In genomic region chr6:142796024-142796423, GRCh38 we compare ENCODE assay signal across 18 cellular contexts.
A peak's percentile ranks its signal among the peaks of the same experiment; 100 is the strongest.
DNase-seq lines count a peak whose midpoint lies in the region; ATAC-seq and TF ChIP-seq lines count a peak whose summit lies in the region.
"Had no signal": no experiment of that assay in that cellular context is flagged by ENCODE, and none has a peak within 500 bp of the region (broad histone marks: within the 10 kb centered on the region; RNA-seq: fewer than 3 reads in every experiment).

No MANE protein-coding gene starts in this region.

- H3K4me3 ChIP-seq in brain microvascular endothelial cell (ENCODE audit: low read depth, low read length) (no peak overlapping the region), neutrophil (ENCODE audit: low read depth in 1 of 2, low read length in 1 of 2) (no peak overlapping the region), testis (no peak overlapping the region)
- H3K4me3 ChIP-seq: SJSA1 had no signal

- H3K36me3 Mint-ChIP-seq in activated naive CD4-positive, alpha-beta T cell treated with anti-CD3 and anti-CD28 coated beads for 36 hours (ENCODE audit: low read depth) = peaks cover 16% of the 10 kb centered on the region
- H3K36me3 Mint-ChIP-seq in T-cell (peaks cover 28% of the 10 kb centered on the region), MCF 10A (ENCODE audit: insufficient read depth, unreplicated experiment) (peaks cover 4% of the 10 kb centered on the region)

- H3K36me3 ChIP-seq in brain microvascular endothelial cell (replicated peaks) (no peaks in the 10 kb centered on the region), neutrophil (no peaks in the 10 kb centered on the region), testis (ENCODE audit: low read depth, missing control alignments) (no peaks in the 10 kb centered on the region)
- H3K36me3 ChIP-seq: SJSA1 had no signal

- H3K4me1 ChIP-seq in neutrophil (ENCODE audit: control insufficient read depth in 1 of 2, insufficient read depth in 1 of 2, low read depth in 1 of 2, low read length in 1 of 2) = peaks cover 8 to 10% of the 10 kb centered on the region in 2 experiments
- H3K4me1 ChIP-seq in testis = no peaks in the 10 kb centered on the region
- H3K4me1 ChIP-seq: SJSA1 had no signal

- H3K4me1 Mint-ChIP-seq in activated naive CD4-positive, alpha-beta T cell treated with anti-CD3 and anti-CD28 coated beads for 36 hours (ENCODE audit: low read depth) = peaks cover 73% of the 10 kb centered on the region
- H3K4me1 Mint-ChIP-seq in T-cell (peaks cover 65 to 80% (median 80%) of the 10 kb centered on the region in 3 donors), MCF 10A (ENCODE audit: insufficient read depth, unreplicated experiment) (no peaks in the 10 kb centered on the region)

- CTCF ChIA-PET in activated naive CD4-positive, alpha-beta T cell treated with anti-CD3 and anti-CD28 coated beads for 36 hours (lab: Charles Lee) = no interaction called here
- CTCF ChIA-PET in T-cell (lab: Charles Lee) = interaction anchor here in 1 of 2 donors (0.6 to 0.8 kb wide), 2 partner anchors 21 to 182 kb away, joined by 3 read pairs; no protein-coding TSS in a partner anchor
- CTCF ChIA-PET in MCF 10A (lab: Yijun Ruan, JAX) = interaction anchor here (0.7 kb wide), 1 partner anchor 24 kb away, joined by 3 read pairs; no protein-coding TSS in a partner anchor

- peak in 3 of 4 experiments; percentile 34 to 66 (median 47) for ATAC-seq in T-cell (replicated peaks in 1 of 4)
- no peak for ATAC-seq in GM21786 (IDR thresholded peaks at IDR 0.05; ENCODE audit: unreplicated experiment)
- ATAC-seq: HCT116, Right ventricle myocardium inferior had no signal

- BruUV-seq in MCF 10A (replicated peaks; lab: Mats Ljungman, UMichigan) = no TSS peak

- no peak for TF ChIP-seq POLR2A in testis (IDR thresholded peaks at IDR 0.05)

- no peak overlapping the region for H3K4me3 Mint-ChIP-seq in activated naive CD4-positive, alpha-beta T cell treated with anti-CD3 and anti-CD28 coated beads for 36 hours
- no peak overlapping the region for H3K4me3 Mint-ChIP-seq in T-cell
- no peak overlapping the region for H3K4me3 Mint-ChIP-seq in MCF 10A (ENCODE audit: unreplicated experiment)
- H3K4me3 Mint-ChIP-seq: IgD-negative memory B cell had no signal

- POLR2A ChIA-PET in T-cell (lab: Charles Lee) (interaction anchor here in 1 of 2 donors (0.6 kb wide), 1 partner anchor 30 kb away, joined by 4 read pairs; no protein-coding TSS in a partner anchor), MCF 10A (lab: Yijun Ruan, JAX) (no interaction called here)

- H3K27ac ChIP-seq in brain microvascular endothelial cell = peak overlapping the region; percentile 26
- H3K27ac ChIP-seq in neutrophil = peak overlapping the region; percentile 42
- no peak overlapping the region for H3K27ac ChIP-seq in testis
- H3K27ac ChIP-seq: C4-2B, SJSA1 had no signal

- no peaks in the 10 kb centered on the region for H3K9me3 Mint-ChIP-seq in activated naive CD4-positive, alpha-beta T cell treated with anti-CD3 and anti-CD28 coated beads for 36 hours
- no peaks in the 10 kb centered on the region for H3K9me3 Mint-ChIP-seq in T-cell
- H3K9me3 Mint-ChIP-seq in MCF 10A (ENCODE audit: unreplicated experiment) = no peaks in the 10 kb centered on the region
- H3K9me3 Mint-ChIP-seq: IgD-negative memory B cell had no signal

- in situ Hi-C loops in brain microvascular endothelial cell (cut with HindIII; ENCODE audit: low pct_ligation_motif_present, low sequenced_read_pairs) = no loop called here

- WGBS in testis, 2 donors = 92 to 98% methylated on average over 4 of the region's 4 CpGs

- H3K9me3 ChIP-seq in neutrophil (no peaks in the 10 kb centered on the region), testis (no peaks in the 10 kb centered on the region)
- H3K9me3 ChIP-seq: SJSA1 had no signal

- intact Hi-C loops in activated naive CD4-positive, alpha-beta T cell treated with anti-CD3 and anti-CD28 coated beads for 36 hours (cut with micrococcal nuclease) = no loop called here
- intact Hi-C loops in testis (cut with DNase I; ENCODE audit: low total_unique reads) = no loop called here
- intact Hi-C loops in MCF 10A (cut with micrococcal nuclease) = no loop called here

- DNase-seq in activated naive CD4-positive, alpha-beta T cell treated with anti-CD3 and anti-CD28 coated beads for 36 hours = no peak
- no peak for DNase-seq in activated naive CD4-positive, alpha-beta T cell (lab: John Stamatoyannopoulos, UW)
- DNase-seq in T-cell (no peak), brain microvascular endothelial cell (no peak), testis (no peak), MCF 10A (ENCODE audit: unreplicated experiment) (no peak)
- DNase-seq: COR-L47, DMS 273 treated with DMSO at 0.1 percent for 48 hours, NCI-H2029 treated with DMSO at 0.1 percent for 48 hours, NCI-H226, NCI-H526 had no signal

- TF ChIP-seq CTCF in brain microvascular endothelial cell (IDR thresholded peaks at IDR 0.05; ENCODE audit: low read depth, low read length, missing control alignments) (no peak), neutrophil (IDR thresholded peaks at IDR 0.05) (no peak), testis (IDR thresholded peaks at IDR 0.05) (no peak), MCF 10A (IDR thresholded peaks at IDR 0.05; ENCODE audit: unreplicated experiment) (no peak)

- no peaks in the 10 kb centered on the region for H3K27me3 ChIP-seq in brain microvascular endothelial cell (replicated peaks)
- no peaks in the 10 kb centered on the region for H3K27me3 ChIP-seq in neutrophil
- H3K27me3 ChIP-seq in testis = no peaks in the 10 kb centered on the region
- H3K27me3 ChIP-seq: SJSA1 had no signal

- H3K27me3 Mint-ChIP-seq in activated naive CD4-positive, alpha-beta T cell treated with anti-CD3 and anti-CD28 coated beads for 36 hours (ENCODE audit: low read depth) = no peaks in the 10 kb centered on the region
- H3K27me3 Mint-ChIP-seq in T-cell (no peaks in the 10 kb centered on the region), MCF 10A (ENCODE audit: insufficient read depth, unreplicated experiment) (no peaks in the 10 kb centered on the region)
- H3K27me3 Mint-ChIP-seq: IgD-negative memory B cell had no signal

- peak overlapping the region; percentile 27 for H3K27ac Mint-ChIP-seq in activated naive CD4-positive, alpha-beta T cell treated with anti-CD3 and anti-CD28 coated beads for 36 hours
- H3K27ac Mint-ChIP-seq in T-cell (peak overlapping the region; percentile 3 to 19), MCF 10A (ENCODE audit: low read depth, unreplicated experiment) (no peak overlapping the region)

Comparison
In these comparisons a context has a peak if more than half of its experiments do, and no peak if none do; other contexts are left out.
1. H3K27ac ChIP-seq: peak in brain microvascular endothelial cell (single experiment) and neutrophil (single experiment); none in testis (0 of 2).